Comparison of ENCODE assay signal across 23 cellular contexts in the genomic region with DNA sequence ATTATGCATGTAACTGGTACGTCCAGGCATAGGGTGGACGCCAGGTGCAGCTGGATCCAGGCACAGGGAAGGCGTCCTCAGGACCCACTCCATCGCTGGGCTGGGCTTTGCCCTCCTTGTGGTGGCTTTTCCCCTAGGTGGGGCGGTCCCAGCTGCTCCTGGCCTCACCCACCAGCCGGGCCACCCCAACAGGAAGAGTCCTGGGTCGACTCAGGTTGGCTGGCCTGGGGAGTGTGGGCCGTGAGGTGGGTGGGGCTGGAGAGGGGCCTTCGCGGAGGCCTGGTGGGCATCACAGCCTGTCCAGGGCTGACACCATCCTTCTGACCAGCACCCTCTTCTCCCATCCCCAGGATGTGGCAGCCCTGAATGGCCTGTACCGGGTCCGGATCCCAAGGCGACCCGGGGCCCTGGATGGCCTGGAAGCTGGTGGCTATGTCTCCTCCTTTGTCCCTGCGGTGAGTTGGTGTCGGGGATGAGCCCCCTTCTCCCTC. TPM values are rescaled to one million over a fixed set of nuclear protein-coding genes. Genes with fewer than 3 reads are reported as not detected.
"Had no signal": no experiment of that assay in that cellular context is flagged by ENCODE, and none has a peak within 500 bp of the region (broad histone marks: within the 10 kb centered on the region; RNA-seq: fewer than 3 reads in every experiment).

No MANE protein-coding gene starts in this region.

- DNase-seq: effector CD4-positive, alpha-beta T cell; hippocampal formation; naive B cell; occipital lobe; retina; sigmoid colon; stimulated activated CD4-positive, alpha-beta T cell treated with anti-CD3 and anti-CD28 coated beads, Interleukin-12 subunit alpha, Interleukin-12 subunit beta, amount 100 ng/mL, for 4 hours; stimulated activated naive CD4-positive, alpha-beta T cell treated with Interleukin-2 at 50 U/mL for 16 hours; thyroid gland; uterus had no signal

- H3K9me3 Mint-ChIP-seq: type B pancreatic cell had no signal

- H3K27ac ChIP-seq: coronary artery, heart left ventricle, parathyroid adenoma, psoas muscle, sigmoid colon, skin epidermis, suprapubic skin, thyroid gland, uterus had no signal

- H3K36me3 ChIP-seq: uterus had no signal

- H3K9me3 ChIP-seq: heart left ventricle, psoas muscle, sigmoid colon, suprapubic skin, thyroid gland, uterus had no signal

- ATAC-seq: heart left ventricle, left lobe of liver had no signal

- H3K27me3 Mint-ChIP-seq: naive B cell had no signal

- H3K27ac Mint-ChIP-seq: nephron, type B pancreatic cell had no signal

- H3K4me3 ChIP-seq: coronary artery, heart left ventricle, lung, psoas muscle, sigmoid colon, skin epidermis, suprapubic skin, thyroid gland, uterus had no signal

RNA-seq across cellular contexts. Expression of a gene that starts 33.9 kb away (rescaled TPM):
- total RNA-seq: dermis microvascular lymphatic vessel endothelial cell, endodermal cell, endothelial cell of umbilical vein, heart left ventricle, lung, psoas muscle, sigmoid colon, suprapubic skin, thyroid gland, uterus had no signal

RNA-seq across cellular contexts. Expression of a gene that starts 47.1 kb away (rescaled TPM):
- total RNA-seq: endothelial cell of umbilical vein, left lobe of liver, occipital lobe, sigmoid colon had no signal
